In genomic region chr12:48681738-48682532, GRCh38 we compare ENCODE assay signal across 8 cellular contexts. TPM values are rescaled to one million over a fixed set of nuclear protein-coding genes. Genes with fewer than 3 reads are reported as not detected.
A peak's percentile ranks its signal among the peaks of the same experiment; 100 is the strongest.
DNase-seq lines count a peak whose midpoint lies in the region; FAIRE-seq and TF ChIP-seq lines count a peak whose summit lies in the region.

Gene KANSL2 (minus strand): TSS chr12:48682238. CDS start chr12:48681632, 606 bp downstream.

- H3K4me3 Mint-ChIP-seq in HFFc6, result peak within 1 kb of the TSS; percentile 99
- peak within 1 kb of the TSS; percentile 95 for H3K4me3 Mint-ChIP-seq in activated naive CD4-positive, alpha-beta T cell treated with anti-CD3 and anti-CD28 coated beads, Interleukin-2, amount 10 ng/mL, durations not matched to agents 7 days and 5 days

- H3K9me3 Mint-ChIP-seq in HFFc6, result no peaks in the 10 kb centered on the region
- no peaks in the 10 kb centered on the region for H3K9me3 Mint-ChIP-seq in activated naive CD4-positive, alpha-beta T cell treated with anti-CD3 and anti-CD28 coated beads, Interleukin-2, amount 10 ng/mL, durations not matched to agents 7 days and 5 days

- H3K9me3 ChIP-seq in SK-N-MC (ENCODE audit: low read depth, low read length) (no peaks in the 10 kb centered on the region), neutrophil (no peaks in the 10 kb centered on the region)

- peak within 1 kb of the TSS; percentile 96 for H3K27ac Mint-ChIP-seq in HFFc6
- peak within 1 kb of the TSS; percentile 95 for H3K27ac Mint-ChIP-seq in activated naive CD4-positive, alpha-beta T cell treated with anti-CD3 and anti-CD28 coated beads, Interleukin-2, amount 10 ng/mL, durations not matched to agents 7 days and 5 days

- peak; percentile 94 for DNase-seq in GM04503 (ENCODE audit: low read depth)
- peak; percentile 99 for DNase-seq in HFFc6
- DNase-seq in NB4 (ENCODE audit: low read depth), result peak; percentile 100
- DNase-seq in SK-N-MC (ENCODE audit: low read depth, low spot score), result peak; percentile 94
- DNase-seq in activated naive CD4-positive, alpha-beta T cell treated with anti-CD3 and anti-CD28 coated beads, Interleukin-2, amount 10 ng/mL, durations not matched to agents 7 days and 5 days, result peak; percentile 99
- DNase-seq in frontal cortex (ENCODE audit: low spot score in 2 of 2), result peak; percentile 93 to 97
- peak; percentile 78 to 99 (median 97) for DNase-seq in substantia nigra (lab: John Stamatoyannopoulos, UW)

- no peak for TF ChIP-seq CTCF in HFFc6 (IDR thresholded peaks at IDR 0.05)
- no peak for TF ChIP-seq CTCF in NB4 (IDR thresholded peaks at IDR 0.05; ENCODE audit: low read depth, low read length)
- peak; percentile 53 for TF ChIP-seq CTCF in neutrophil (IDR thresholded peaks at IDR 0.05)

- peaks cover 44% of the 10 kb centered on the region for H3K4me1 Mint-ChIP-seq in HFFc6 (ENCODE audit: low read depth)
- H3K4me1 Mint-ChIP-seq in activated naive CD4-positive, alpha-beta T cell treated with anti-CD3 and anti-CD28 coated beads, Interleukin-2, amount 10 ng/mL, durations not matched to agents 7 days and 5 days, result peaks cover 45% of the 10 kb centered on the region

- TF ChIP-seq POLR2A in NB4 (IDR thresholded peaks at IDR 0.05; ENCODE audit: extremely low read depth, insufficient read length), result peak; percentile 99

- H3K27me3 ChIP-seq in neutrophil, result no peaks in the 10 kb centered on the region

- H3K4me1 ChIP-seq in neutrophil (ENCODE audit: control insufficient read depth in 1 of 2, insufficient read depth in 1 of 2, low read depth in 1 of 2, low read length in 1 of 2), result peaks cover 54 to 55% of the 10 kb centered on the region in 2 experiments

- H3K4me3 ChIP-seq in NB4 (ENCODE audit: low read depth, low read length), result peak within 1 kb of the TSS; percentile 82
- H3K4me3 ChIP-seq in SK-N-MC, result peak within 1 kb of the TSS; percentile 84
- peak within 1 kb of the TSS; percentile 83 to 95 for H3K4me3 ChIP-seq in neutrophil (ENCODE audit: low read depth in 1 of 2, low read length in 1 of 2)

- peak; percentile 60 for FAIRE-seq in frontal cortex (lab: Jason Lieb, UNC)

- peaks cover 36% of the 10 kb centered on the region for H3K36me3 Mint-ChIP-seq in HFFc6 (ENCODE audit: low read depth)
- peaks cover 37% of the 10 kb centered on the region for H3K36me3 Mint-ChIP-seq in activated naive CD4-positive, alpha-beta T cell treated with anti-CD3 and anti-CD28 coated beads, Interleukin-2, amount 10 ng/mL, durations not matched to agents 7 days and 5 days

- peak within 1 kb of the TSS; percentile 89 for H3K9ac ChIP-seq in SK-N-MC (ENCODE audit: insufficient read length)

- no peaks in the 10 kb centered on the region for H3K27me3 Mint-ChIP-seq in HFFc6 (ENCODE audit: insufficient read depth)
- H3K27me3 Mint-ChIP-seq in activated naive CD4-positive, alpha-beta T cell treated with anti-CD3 and anti-CD28 coated beads, Interleukin-2, amount 10 ng/mL, durations not matched to agents 7 days and 5 days, result peaks cover 3% of the 10 kb centered on the region

- peak within 1 kb of the TSS; percentile 78 for H3K27ac ChIP-seq in SK-N-MC
- H3K27ac ChIP-seq in neutrophil, result peak within 1 kb of the TSS; percentile 87
- H3K27ac ChIP-seq in substantia nigra (ENCODE audit: low read depth, low read length, poor library complexity, severe bottlenecking), result peak within 1 kb of the TSS; percentile 79

- H3K36me3 ChIP-seq in SK-N-MC (ENCODE audit: insufficient read depth, low read length) (peaks cover 36% of the 10 kb centered on the region), neutrophil (no peaks in the 10 kb centered on the region)

- CTCF ChIA-PET in activated naive CD4-positive, alpha-beta T cell treated with anti-CD3 and anti-CD28 coated beads, Interleukin-2, amount 10 ng/mL, durations not matched to agents 7 days and 5 days (lab: Charles Lee), result interaction anchor here (0.6 to 1.4 kb wide), 3 partner anchors 132 to 209 kb away, joined by 3 to 5 read pairs (median 3); no protein-coding TSS in a partner anchor

RNA-seq across cellular contexts. Expression of gene KANSL2, which starts in this region (rescaled TPM):
- 10 to 100 TPM; 17.6 to 28.8 (median 23.2) TPM for total RNA-seq in HFFc6 (2021; fragmentation: NEBNext Ultra II Directional; extraction: Animal tissue kit (Norgen Biotek cat#: 25700))
- total RNA-seq in frontal cortex, result 78.3 TPM

Comparison
In these comparisons a context has a peak if more than half of its experiments do, and no peak if none do; other contexts are left out.
1. Peak in every context shown above with its lines: DNase-seq, H3K4me3 ChIP-seq and H3K27ac ChIP-seq.